1 cellular context compared by ENCODE assay signal in genomic region chr19:35269425-35270117, GRCh38.
TF ChIP-seq lines count a peak whose summit lies in the region.

No MANE protein-coding gene starts in this region.

TF ChIP-seq in HCT116, 20 proteins besides CTCF, POLR2A, EP300 and RAD21 (continued from another document):
- TF ChIP-seq, protein P1, sequence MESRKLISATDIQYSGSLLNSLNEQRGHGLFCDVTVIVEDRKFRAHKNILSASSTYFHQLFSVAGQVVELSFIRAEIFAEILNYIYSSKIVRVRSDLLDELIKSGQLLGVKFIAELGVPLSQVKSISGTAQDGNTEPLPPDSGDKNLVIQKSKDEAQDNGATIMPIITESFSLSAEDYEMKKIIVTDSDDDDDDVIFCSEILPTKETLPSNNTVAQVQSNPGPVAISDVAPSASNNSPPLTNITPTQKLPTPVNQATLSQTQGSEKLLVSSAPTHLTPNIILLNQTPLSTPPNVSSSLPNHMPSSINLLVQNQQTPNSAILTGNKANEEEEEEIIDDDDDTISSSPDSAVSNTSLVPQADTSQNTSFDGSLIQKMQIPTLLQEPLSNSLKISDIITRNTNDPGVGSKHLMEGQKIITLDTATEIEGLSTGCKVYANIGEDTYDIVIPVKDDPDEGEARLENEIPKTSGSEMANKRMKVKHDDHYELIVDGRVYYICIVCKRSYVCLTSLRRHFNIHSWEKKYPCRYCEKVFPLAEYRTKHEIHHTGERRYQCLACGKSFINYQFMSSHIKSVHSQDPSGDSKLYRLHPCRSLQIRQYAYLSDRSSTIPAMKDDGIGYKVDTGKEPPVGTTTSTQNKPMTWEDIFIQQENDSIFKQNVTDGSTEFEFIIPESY (IDR thresholded peaks at IDR 0.05; ENCODE audit: extremely low read depth, insufficient replicate concordance, low read length) = no peak
